ENCODE assay signal across 8 cellular contexts in genomic region chr2:95022309-95023221, GRCh38. TPM values are rescaled to one million over a fixed set of nuclear protein-coding genes. Genes with fewer than 3 reads are reported as not detected.
DNase-seq lines count a peak whose midpoint lies in the region; TF ChIP-seq lines count a peak whose summit lies in the region.

No MANE protein-coding gene starts in this region.

- POLR2A ChIA-PET in SK-N-SH (lab: Yijun Ruan, JAX) = no interaction called here

- no peak overlapping the region for H3K4me2 ChIP-seq in SK-N-SH

- DNase-seq in GM12865 (ENCODE audit: low read depth) (peak; percentile 86), HCEC 1CT (peak; percentile 30), MG63 (peak; percentile 52), SK-N-SH (peak; percentile 85), head of caudate nucleus (peak; percentile 65 to 96 (median 90)), retina (peak; percentile 88), mesenteric fat pad (ENCODE audit: low spot score) (no peak)
- DNase-seq in activated naive CD4-positive, alpha-beta T cell treated with anti-CD3 and anti-CD28 coated beads, Interleukin-2, amount 10 ng/mL, durations not matched to agents 7 days and 5 days = peak; percentile 91

- TF ChIP-seq EP300 in SK-N-SH (IDR thresholded peaks at IDR 0.05; ENCODE audit: borderline replicate concordance in 1 of 2, low read depth in 1 of 2, low read length in 1 of 2) = no peak

- no peaks in the 10 kb centered on the region for H4K20me1 ChIP-seq in SK-N-SH (ENCODE audit: insufficient read depth)

- 2% methylated on average over 10 of the region's 15 CpGs for WGBS in SK-N-SH (ENCODE audit: low lambda C conversion rate)

- H3K36me3 Mint-ChIP-seq in activated naive CD4-positive, alpha-beta T cell treated with anti-CD3 and anti-CD28 coated beads, Interleukin-2, amount 10 ng/mL, durations not matched to agents 7 days and 5 days = peaks cover 20% of the 10 kb centered on the region

- peaks cover 8% of the 10 kb centered on the region for H3K27me3 Mint-ChIP-seq in activated naive CD4-positive, alpha-beta T cell treated with anti-CD3 and anti-CD28 coated beads, Interleukin-2, amount 10 ng/mL, durations not matched to agents 7 days and 5 days

- no peak overlapping the region for H3K27ac ChIP-seq in SK-N-SH (ENCODE audit: low read depth in 2 of 2, low read length in 1 of 2)

- H3K36me3 ChIP-seq in MG63 (no peaks in the 10 kb centered on the region), SK-N-SH (replicated peaks in 1 of 2; ENCODE audit: control insufficient read depth in 1 of 2, insufficient read depth in 2 of 2, low read length in 1 of 2) (no peaks in the 10 kb centered on the region)

- peak overlapping the region; percentile 87 for H3K27ac Mint-ChIP-seq in activated naive CD4-positive, alpha-beta T cell treated with anti-CD3 and anti-CD28 coated beads, Interleukin-2, amount 10 ng/mL, durations not matched to agents 7 days and 5 days

- CTCF ChIA-PET in SK-N-SH (lab: Yijun Ruan, JAX) = interaction anchor here (0.7 to 6.0 kb wide), 26 partner anchors 9 to 137 kb away, joined by 3 to 61 read pairs (median 8); partner anchors contain the start of genes MRPS5 and ZNF514
- CTCF ChIA-PET in activated naive CD4-positive, alpha-beta T cell treated with anti-CD3 and anti-CD28 coated beads, Interleukin-2, amount 10 ng/mL, durations not matched to agents 7 days and 5 days (lab: Charles Lee) = interaction anchor here (0.8 to 9.6 kb wide), 31 partner anchors 8 to 323 kb away, joined by 3 to 489 read pairs (median 5); partner anchors contain the start of genes MRPS5, ZNF2 and ZNF514

- no peak overlapping the region; the same call in 1 of the 2 replicates for H3K4me3 ChIP-seq in GM12865 (ENCODE audit: low read depth, low read length)
- H3K4me3 ChIP-seq in MG63 = no peak overlapping the region
- H3K4me3 ChIP-seq in SK-N-SH (ENCODE audit: low read depth in 2 of 2, low read length in 1 of 2) = peak overlapping the region in 1 of 2 experiments; percentile 10; a peak in 1 of 4 replicates

- peak overlapping the region; percentile 100 for H3K4me3 Mint-ChIP-seq in activated naive CD4-positive, alpha-beta T cell treated with anti-CD3 and anti-CD28 coated beads, Interleukin-2, amount 10 ng/mL, durations not matched to agents 7 days and 5 days

- no peaks in the 10 kb centered on the region for H3K9me2 ChIP-seq in SK-N-SH

- H3K4me1 Mint-ChIP-seq in activated naive CD4-positive, alpha-beta T cell treated with anti-CD3 and anti-CD28 coated beads, Interleukin-2, amount 10 ng/mL, durations not matched to agents 7 days and 5 days = peaks cover 54% of the 10 kb centered on the region

- H3K9ac ChIP-seq in SK-N-SH = no peak overlapping the region

- TF ChIP-seq RAD21 in SK-N-SH (IDR thresholded peaks at IDR 0.05; ENCODE audit: low read length) = peak; percentile 81

- H2AFZ ChIP-seq in SK-N-SH (ENCODE audit: low read depth) = no peak overlapping the region

- H3K9me3 ChIP-seq in MG63 = no peaks in the 10 kb centered on the region
- no peaks in the 10 kb centered on the region for H3K9me3 ChIP-seq in SK-N-SH

- H3K79me2 ChIP-seq in SK-N-SH (ENCODE audit: insufficient read depth) = no peaks in the 10 kb centered on the region

- intact Hi-C loops in head of caudate nucleus (cut with DNase I) = loop anchor here (2.0 to 5.0 kb wide), 2 partner anchors 52 to 100 kb away; partner anchors contain the start of gene MRPS5

- no peaks in the 10 kb centered on the region for H3K9me3 Mint-ChIP-seq in activated naive CD4-positive, alpha-beta T cell treated with anti-CD3 and anti-CD28 coated beads, Interleukin-2, amount 10 ng/mL, durations not matched to agents 7 days and 5 days

- peaks cover 41% of the 10 kb centered on the region for H3K27me3 ChIP-seq in MG63
- H3K27me3 ChIP-seq in SK-N-SH (ENCODE audit: insufficient read depth) = peaks cover 85% of the 10 kb centered on the region

- TF ChIP-seq CTCF in GM12865 (IDR thresholded peaks at IDR 0.05; ENCODE audit: insufficient read depth, low read depth, low read length, missing control alignments) (peak; percentile 99), SK-N-SH (IDR thresholded peaks at IDR 0.05) (peak; percentile 86)

- no peaks in the 10 kb centered on the region for H3F3A ChIP-seq in SK-N-SH (replicated peaks; ENCODE audit: insufficient read depth)

- peaks cover 0 to 2% of the 10 kb centered on the region in 2 experiments; a peak in 1 of 4 replicates for H3K4me1 ChIP-seq in SK-N-SH (ENCODE audit: control insufficient read depth in 1 of 2, insufficient read depth in 2 of 2, low read depth in 1 of 2, low read length in 1 of 2)

TF ChIP-seq in SK-N-SH, 30 proteins besides CTCF, POLR2A, EP300 and RAD21:
- TF ChIP-seq SMC3 (IDR thresholded peaks at IDR 0.05; ENCODE audit: low read depth, low read length) (peak; percentile 83), IRF3 (IDR thresholded peaks at IDR 0.05; ENCODE audit: low read depth, low read length) (no peak)
TF ChIP-seq in SK-N-SH: peak in this region for 1.

RNA-seq across cellular contexts. Expression of gene MAL, which starts 2.9 kb away (rescaled TPM):
- total RNA-seq in MG63 (2014; rRNA removed; shearing (Covaris generic); ENCODE audit: low replicate concordance) = not detected in 2 replicates
- not detected in 2 replicates for polyA plus RNA-seq in SK-N-SH (2012; rRNA removed)
- not detected in 2 replicates for polyA plus RNA-seq in SK-N-SH (2012; cell fraction: cytosol; rRNA removed)
- polyA plus RNA-seq in SK-N-SH (2012; cell fraction: nucleus; rRNA removed) = not detected in 2 replicates
- total RNA-seq in mesenteric fat pad = not detected
